In genomic region chr9:138022121-138022741, GRCh38 we compare ENCODE assay signal across 8 cellular contexts.
DNase-seq lines count a peak whose midpoint lies in the region; ATAC-seq, FAIRE-seq and TF ChIP-seq lines count a peak whose summit lies in the region.

No MANE protein-coding gene starts in this region.

- no peak for ATAC-seq in HG03095 (IDR thresholded peaks at IDR 0.05; ENCODE audit: unreplicated experiment)

- H3K27ac ChIP-seq in prostate gland: no peak overlapping the region

- TF ChIP-seq CTCF in prostate gland (IDR thresholded peaks at IDR 0.05): peak in 2 of 4 experiments; percentile 28 to 33

- H3K27me3 ChIP-seq in prostate gland (replicated peaks; ENCODE audit: insufficient read depth): no peaks in the 10 kb centered on the region

- DNase-seq in NOMO-1 (lab: John Stamatoyannopoulos, UW; ENCODE audit: unreplicated experiment in 2 of 2): peak; percentile 30 to 46
- no peak for DNase-seq in NOMO-1 treated with DMSO at 0.1 percent for 48 hours (lab: John Stamatoyannopoulos, UW; ENCODE audit: unreplicated experiment)
- DNase-seq in NCI-H2171 treated with DMSO at 0.1 percent for 48 hours (lab: John Stamatoyannopoulos, UW): peak; percentile 93
- peak; percentile 15 for DNase-seq in dermis blood vessel endothelial cell
- DNase-seq in prostate gland (ENCODE audit: low spot score): no peak
- no peak for DNase-seq in activated CD4-positive, CD25-positive, alpha-beta regulatory T cell (lab: John Stamatoyannopoulos, UW)
- no peak for DNase-seq in frontal cortex (ENCODE audit: low spot score in 2 of 2)

- H3K36me3 ChIP-seq in prostate gland: no peaks in the 10 kb centered on the region

- 41% methylated on average over 12 of the region's 17 CpGs for WGBS in prostate gland

- intact Hi-C loops in prostate gland (cut with DNase I): no loop called here

- no peak for FAIRE-seq in frontal cortex (lab: Jason Lieb, UNC)

- H3K4me1 ChIP-seq in prostate gland (replicated peaks): no peaks in the 10 kb centered on the region

- H3K9me3 ChIP-seq in prostate gland: no peaks in the 10 kb centered on the region

- peak overlapping the region; percentile 16 to 34 for H3K4me3 ChIP-seq in prostate gland

- no peak for TF ChIP-seq POLR2A in prostate gland (IDR thresholded peaks at IDR 0.05)

Comparison
In these comparisons a context has a peak if more than half of its experiments do, and no peak if none do; other contexts are left out.
1. DNase-seq: peak in NOMO-1 (2 of 2), NCI-H2171 treated with DMSO at 0.1 percent for 48 hours (single experiment) and dermis blood vessel endothelial cell (single experiment); none in NOMO-1 treated with DMSO at 0.1 percent for 48 hours (single experiment), prostate gland (single experiment), activated CD4-positive, CD25-positive, alpha-beta regulatory T cell (0 of 4) and frontal cortex (0 of 2).